Comparison of ENCODE assay signal across 8 cellular contexts in genomic region chr16:53952215-53953208, GRCh38.
DNase-seq lines count a peak whose midpoint lies in the region; ATAC-seq and TF ChIP-seq lines count a peak whose summit lies in the region.

No MANE protein-coding gene starts in this region.

- H3K4me1 ChIP-seq in A673 (ENCODE audit: insufficient read depth, low read length, poor library complexity, severe bottlenecking) (peaks cover 6% of the 10 kb centered on the region), Karpas-422 (ENCODE audit: low read length) (peaks cover 43% of the 10 kb centered on the region)

- no peaks in the 10 kb centered on the region for H3K36me3 ChIP-seq in A673 (ENCODE audit: insufficient read depth, low read length, poor library complexity, severe bottlenecking)
- no peaks in the 10 kb centered on the region for H3K36me3 ChIP-seq in Karpas-422 (ENCODE audit: insufficient read depth, low read length)

- no peak overlapping the region for H2AFZ ChIP-seq in Karpas-422 (ENCODE audit: low read length)

- H3K9me3 ChIP-seq in A673 (ENCODE audit: low read depth, low read length, poor library complexity, severe bottlenecking) (no peaks in the 10 kb centered on the region), Karpas-422 (ENCODE audit: low read length) (no peaks in the 10 kb centered on the region)

- H3K4me3 ChIP-seq in A673 (ENCODE audit: low read depth, low read length, poor library complexity, severe bottlenecking) (no peak overlapping the region), Karpas-422 (ENCODE audit: low read length) (0 out of 2 replicates have a peak overlapping the region, but pooled peaks have one; percentile 4), epithelial cell of proximal tubule (ENCODE audit: low read depth, low read length) (no peak overlapping the region)

- no peaks in the 10 kb centered on the region for H4K20me1 ChIP-seq in Karpas-422 (ENCODE audit: insufficient read depth, low read depth, low read length)

- H3K9ac ChIP-seq in Karpas-422 (ENCODE audit: low read length) = no peak overlapping the region

- DNase-seq in A673 (ENCODE audit: low spot score) = peak; percentile 14
- DNase-seq in Karpas-422 = peak; percentile 49
- DNase-seq in epithelial cell of proximal tubule (ENCODE audit: low read depth) = peak; percentile 9
- DNase-seq in occipital lobe (lab: John Stamatoyannopoulos, UW) = no peak
- DNase-seq in globus pallidus (ENCODE audit: low spot score) = no peak
- DNase-seq in hypothalamus (lab: John Stamatoyannopoulos, UW) = no peak
- DNase-seq in RKO (ENCODE audit: low spot score) = no peak

- H3K4me2 ChIP-seq in Karpas-422 (ENCODE audit: low read depth, low read length, poor library complexity, severe bottlenecking) = peak overlapping the region; percentile 37

- H3K27ac ChIP-seq in A673 (ENCODE audit: low read depth, low read length, poor library complexity, severe bottlenecking) = no peak overlapping the region
- H3K27ac ChIP-seq in Karpas-422 (ENCODE audit: low read length) = peak overlapping the region; percentile 22; the same call in 1 of the 2 replicates

- intact Hi-C loops in A673 (cut with micrococcal nuclease; ENCODE audit: unreplicated experiment) = no loop called here

- H3K79me2 ChIP-seq in Karpas-422 (ENCODE audit: low read length) = peaks cover 62% of the 10 kb centered on the region

- peak; percentile 77 for ATAC-seq in GM19324 (IDR thresholded peaks at IDR 0.05; ENCODE audit: low FRiP score, unreplicated experiment)

- H3K27me3 ChIP-seq in A673 (replicated peaks; ENCODE audit: insufficient read depth, low read depth, low read length, poor library complexity) (no peaks in the 10 kb centered on the region), Karpas-422 (ENCODE audit: low read length) (no peaks in the 10 kb centered on the region)

- CTCF ChIA-PET in A673 (lab: Charles Lee) = no interaction called here

- no TSS peak for BruUV-seq in A673 (replicated peaks; lab: Mats Ljungman, UMichigan)

- POLR2A ChIA-PET in A673 (lab: Charles Lee; ENCODE audit: low non-redundant PET) = no interaction called here

- no peak for TF ChIP-seq CTCF in A673 (conservative IDR thresholded peaks at IDR 0.05; ENCODE audit: low read depth, low read length)
- TF ChIP-seq CTCF in epithelial cell of proximal tubule (conservative IDR thresholded peaks at IDR 0.05; ENCODE audit: low read depth, low read length) = no peak

- H3K9me2 ChIP-seq in Karpas-422 (replicated peaks; ENCODE audit: insufficient read depth, low read length) = no peaks in the 10 kb centered on the region

Comparison
In these comparisons a context has a peak if more than half of its experiments do, and no peak if none do; other contexts are left out.
1. DNase-seq: peak in A673 (single experiment), Karpas-422 (single experiment) and epithelial cell of proximal tubule (single experiment); none in occipital lobe (single experiment), globus pallidus (single experiment), hypothalamus (0 of 51) and RKO (single experiment).